Comparison of ENCODE assay signal across 21 cellular contexts in the genomic region with DNA sequence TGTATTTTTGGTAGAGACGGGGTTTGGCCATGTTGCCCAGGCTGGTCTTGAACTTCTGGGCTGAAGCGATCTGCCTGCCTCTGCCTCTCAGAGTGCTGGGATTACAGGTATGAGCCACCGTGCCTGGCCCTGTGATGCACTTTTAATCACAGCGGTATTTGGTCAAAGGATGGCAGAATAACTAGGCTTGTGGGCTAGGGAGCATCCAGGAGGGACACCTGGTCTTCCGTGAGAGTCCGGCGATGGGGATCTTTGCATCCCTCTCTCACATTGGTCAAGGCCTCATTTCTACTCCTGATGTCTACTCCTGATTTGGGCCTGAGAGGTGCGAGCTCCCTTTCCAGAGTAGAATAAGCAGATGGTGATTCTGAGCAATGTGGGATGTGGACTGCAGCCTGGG.
"Had no signal": no experiment of that assay in that cellular context is flagged by ENCODE, and none has a peak within 500 bp of the region (broad histone marks: within the 10 kb centered on the region; RNA-seq: fewer than 3 reads in every experiment).

No MANE protein-coding gene starts in this region.

- H3K27me3 ChIP-seq: SJSA1 had no signal

- H3K4me3 ChIP-seq: K562, SJSA1, SK-N-MC had no signal

- H3K9ac ChIP-seq: KMS-11 had no signal

- H3K27ac Mint-ChIP-seq: IgD-negative memory B cell had no signal

- DNase-seq: Kasumi-1, MM.1S, NCI-H1092 treated with DMSO at 0.1 percent for 48 hours, NCI-H1436, NCI-H2029, NCI-H2081 treated with DMSO at 0.1 percent for 48 hours, NCI-H2171, NCI-H226, NCI-H446, NCI-H510A, NCI-H524 treated with DMSO at 0.1 percent for 48 hours, NCI-H774, Right ventricle myocardium superior, RPMI8226, SIG-M5 had no signal

- H3K27ac ChIP-seq: HL-60, KMS-11, SJSA1, SK-N-MC had no signal

- H3K4me2 ChIP-seq: KMS-11 had no signal

- H3K36me3 ChIP-seq: SJSA1 had no signal

- H3K9me3 ChIP-seq: SJSA1 had no signal

- ATAC-seq: K562 had no signal

- H3K4me3 Mint-ChIP-seq: IgD-negative memory B cell had no signal

- H3K4me1 Mint-ChIP-seq: IgD-negative memory B cell had no signal
